In the genomic region with DNA sequence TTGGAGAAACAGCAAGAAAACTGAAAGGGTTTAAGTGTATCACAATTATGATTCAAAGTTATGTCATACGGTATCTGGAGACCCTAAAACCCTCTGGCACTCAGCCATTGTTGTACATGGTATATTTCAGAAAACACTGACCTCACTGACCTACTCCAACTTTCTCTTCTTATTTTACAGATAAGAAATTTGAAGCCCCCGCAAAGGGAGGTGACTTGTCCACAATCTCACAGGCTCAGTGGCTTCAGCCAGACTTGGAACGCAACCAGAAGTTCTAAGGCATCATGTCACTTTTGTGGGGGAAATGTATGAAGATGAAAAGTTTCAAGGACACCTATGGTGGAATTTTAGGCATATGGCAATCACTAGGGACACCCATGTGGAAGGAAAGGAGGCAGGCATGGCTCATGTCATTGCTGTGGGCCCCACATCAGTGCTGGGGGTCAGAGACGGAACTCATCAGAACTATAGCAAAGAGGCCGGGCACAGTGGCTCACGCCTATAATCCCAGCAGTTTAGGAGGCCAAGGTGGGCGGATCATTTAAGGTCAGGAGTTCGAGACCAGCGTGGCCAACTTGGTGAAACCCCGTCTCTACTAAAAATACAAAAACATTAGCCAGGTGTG, we compare ENCODE assay signal across 24 cellular contexts.
"Had no signal": no experiment of that assay in that cellular context is flagged by ENCODE, and none has a peak within 500 bp of the region (broad histone marks: within the 10 kb centered on the region; RNA-seq: fewer than 3 reads in every experiment).

No MANE protein-coding gene starts in this region.

- DNase-seq: activated CD4-positive, alpha-beta T cell treated with anti-CD3 and anti-CD28 coated beads, Interleukin-2, amount 50 U/mL, for 1 hour; activated CD4-positive, CD25-positive, alpha-beta regulatory T cell treated with anti-CD3 and anti-CD28 coated beads, Interleukin-2, amount 50 U/mL, for 72 hours; activated CD8-positive, alpha-beta memory T cell treated with anti-CD3 and anti-CD28 coated beads, Interleukin-2, amount 50 U/mL, for 4 hours; activated effector memory CD4-positive, alpha-beta T cell treated with Interleukin-2 at 50 U/mL for 16 hours; activated naive CD4-positive, alpha-beta T cell treated with anti-CD3 and anti-CD28 coated beads, Interleukin-2, amount 10 ng/mL, durations not matched to agents 7 days and 5 days; activated naive CD8-positive, alpha-beta T cell treated with anti-CD3 and anti-CD28 coated beads, Interleukin-2, amount 50 U/mL, for 24 hours; activated T-cell treated with anti-CD3 and anti-CD28 coated beads, Interleukin-2, amount 50 U/mL, for 4 hours; anterior cingulate cortex; heart right ventricle; kidney glomerular epithelial cell; left ventricle myocardium inferior; mammary epithelial cell; midbrain; stimulated activated CD4-positive, alpha-beta T cell treated with anti-CD3 and anti-CD28 coated beads, Interleukin-2, amount 100 ng/mL, for 24 hours; stimulated activated naive CD8-positive, alpha-beta T cell treated with anti-CD3 and anti-CD28 coated beads, Interleukin-15, Interleukin-2, amounts not matched to agents 100 U/mL and 50 U/mL, for 24 hours; substantia nigra; tibial artery had no signal

- ATAC-seq: activated naive CD8-positive, alpha-beta T cell treated with anti-CD3 and anti-CD28 coated beads, Interleukin-2, amount 50 U/mL, for 24 hours; activated T-cell treated with anti-CD3 and anti-CD28 coated beads, Interleukin-2, amount 50 U/mL, for 4 hours; gastroesophageal sphincter; heart right ventricle; stimulated activated naive CD8-positive, alpha-beta T cell treated with anti-CD3 and anti-CD28 coated beads, Interleukin-15, Interleukin-2, amounts not matched to agents 100 U/mL and 50 U/mL, for 24 hours had no signal

- H3K27ac ChIP-seq: coronary artery, esophagus muscularis mucosa, gastroesophageal sphincter, heart right ventricle, left ventricle myocardium inferior, prostate gland, right atrium auricular region, tibial artery, VCaP had no signal

- H3K27ac Mint-ChIP-seq: activated naive CD4-positive, alpha-beta T cell treated with anti-CD3 and anti-CD28 coated beads, Interleukin-2, amount 10 ng/mL, durations not matched to agents 7 days and 5 days; activated naive CD8-positive, alpha-beta T cell treated with anti-CD3 and anti-CD28 coated beads, Interleukin-2, amount 50 U/mL, for 24 hours had no signal

- H3K9me3 Mint-ChIP-seq: activated naive CD4-positive, alpha-beta T cell treated with anti-CD3 and anti-CD28 coated beads, Interleukin-2, amount 10 ng/mL, durations not matched to agents 7 days and 5 days; activated naive CD8-positive, alpha-beta T cell treated with anti-CD3 and anti-CD28 coated beads, Interleukin-2, amount 50 U/mL, for 24 hours; activated T-cell treated with anti-CD3 and anti-CD28 coated beads, Interleukin-2, amount 50 U/mL, for 4 hours; central memory CD8-positive, alpha-beta T cell had no signal

- H3K36me3 Mint-ChIP-seq: activated naive CD4-positive, alpha-beta T cell treated with anti-CD3 and anti-CD28 coated beads, Interleukin-2, amount 10 ng/mL, durations not matched to agents 7 days and 5 days had no signal

- H3K36me3 ChIP-seq: esophagus muscularis mucosa, gastroesophageal sphincter, heart right ventricle, left ventricle myocardium inferior, prostate gland, right atrium auricular region, tibial artery had no signal

- H3K27me3 Mint-ChIP-seq: activated naive CD8-positive, alpha-beta T cell treated with anti-CD3 and anti-CD28 coated beads, Interleukin-2, amount 50 U/mL, for 24 hours; central memory CD8-positive, alpha-beta T cell had no signal

- H3K4me3 ChIP-seq: coronary artery, esophagus muscularis mucosa, gastroesophageal sphincter, heart right ventricle, left ventricle myocardium inferior, prostate gland, right atrium auricular region, tibial artery had no signal

- H3K4me3 Mint-ChIP-seq: activated naive CD4-positive, alpha-beta T cell treated with anti-CD3 and anti-CD28 coated beads, Interleukin-2, amount 10 ng/mL, durations not matched to agents 7 days and 5 days; activated naive CD8-positive, alpha-beta T cell treated with anti-CD3 and anti-CD28 coated beads, Interleukin-2, amount 50 U/mL, for 24 hours; activated T-cell treated with anti-CD3 and anti-CD28 coated beads, Interleukin-2, amount 50 U/mL, for 4 hours; central memory CD8-positive, alpha-beta T cell had no signal

- H3K4me1 Mint-ChIP-seq: central memory CD8-positive, alpha-beta T cell had no signal

- H3K9me3 ChIP-seq: esophagus muscularis mucosa, gastroesophageal sphincter, heart right ventricle, left ventricle myocardium inferior, prostate gland, right atrium auricular region, tibial artery had no signal
